Comparison of ENCODE assay signal across 1 cellular context in genomic region chr9:15307523-15307841, GRCh38.
TF ChIP-seq lines count a peak whose summit lies in the region.

No MANE protein-coding gene starts in this region.

TF ChIP-seq in HepG2, 621 proteins besides CTCF, POLR2A, EP300 and RAD21 (continued from another document):
- TF ChIP-seq MLXIP (CRISPR knock-in tag; IDR thresholded peaks at IDR 0.05; ENCODE audit: borderline replicate concordance) (no peak), MED1 (CRISPR knock-in tag; IDR thresholded peaks at IDR 0.05) (no peak), SPEN (CRISPR knock-in tag; IDR thresholded peaks at IDR 0.05; ENCODE audit: low read depth) (peak; percentile 66; the same call in 1 of the 2 replicates), ZNF570 (CRISPR knock-in tag; IDR thresholded peaks at IDR 0.05; ENCODE audit: borderline replicate concordance) (0 out of 2 replicates have a peak, but pooled peaks have one; percentile 12), FOSL1 (CRISPR knock-in tag; IDR thresholded peaks at IDR 0.05; ENCODE audit: borderline replicate concordance) (no peak), ZNF430 (CRISPR knock-in tag; IDR thresholded peaks at IDR 0.05) (no peak), ZNF770 (CRISPR knock-in tag; IDR thresholded peaks at IDR 0.05) (no peak), TFAP4 (IDR thresholded peaks at IDR 0.05; ENCODE audit: borderline replicate concordance, low read depth) (no peak)
